ENCODE assay signal across 12 cellular contexts in genomic region chr1:52629021-52629643, GRCh38. TPM values are rescaled to one million over a fixed set of nuclear protein-coding genes. Genes with fewer than 3 reads are reported as not detected.
DNase-seq lines count a peak whose midpoint lies in the region; TF ChIP-seq lines count a peak whose summit lies in the region.
"Had no signal": no experiment of that assay in that cellular context is flagged by ENCODE, and none has a peak within 500 bp of the region (broad histone marks: within the 10 kb centered on the region; RNA-seq: fewer than 3 reads in every experiment).

No MANE protein-coding gene starts in this region.

- CTCF ChIA-PET in activated CD4-positive, alpha-beta memory T cell treated with anti-CD3 and anti-CD28 coated beads for 36 hours (lab: Charles Lee): no interaction called here

- H3K18ac ChIP-seq in mesendoderm (ENCODE audit: low read length): no peak overlapping the region

- H3K79me2 ChIP-seq in mesendoderm (ENCODE audit: control insufficient read depth, insufficient read depth, low read length): no peaks in the 10 kb centered on the region

- no peaks in the 10 kb centered on the region for H3K79me1 ChIP-seq in mesendoderm (ENCODE audit: low read length)

- no peaks in the 10 kb centered on the region for H3K36me3 ChIP-seq in mesendoderm (ENCODE audit: control insufficient read depth, insufficient read depth, low read length)
- H3K36me3 ChIP-seq: gastroesophageal sphincter had no signal

- peaks cover 9% of the 10 kb centered on the region for H3K27me3 ChIP-seq in mesendoderm (ENCODE audit: insufficient read depth, low read length, poor library complexity)

- peak overlapping the region; percentile 82 for H3K27ac Mint-ChIP-seq in type B pancreatic cell
- H3K27ac Mint-ChIP-seq in activated CD4-positive, alpha-beta memory T cell treated with anti-CD3 and anti-CD28 coated beads for 36 hours: no peak overlapping the region

- H4K8ac ChIP-seq in mesendoderm (ENCODE audit: low read depth, low read length): no peak overlapping the region

- H2AK5ac ChIP-seq in mesendoderm (ENCODE audit: low read length): no peak overlapping the region

- no peaks in the 10 kb centered on the region for H3K36me3 Mint-ChIP-seq in type B pancreatic cell
- H3K36me3 Mint-ChIP-seq in activated CD4-positive, alpha-beta memory T cell treated with anti-CD3 and anti-CD28 coated beads for 36 hours: peaks cover 2% of the 10 kb centered on the region

- H3K4me2 ChIP-seq in mesendoderm (ENCODE audit: low read length): no peak overlapping the region
- H3K4me2 ChIP-seq: KMS-11 had no signal

- no peak overlapping the region for H2BK5ac ChIP-seq in mesendoderm (ENCODE audit: low read length)

- DNase-seq in NCI-H510A treated with DMSO at 0.1 percent for 48 hours (lab: John Stamatoyannopoulos, UW) (peak; percentile 7), NCI-H510A (lab: John Stamatoyannopoulos, UW) (no peak), astrocyte of the hippocampus (ENCODE audit: low read depth, low spot score) (peak; percentile 18), mesendoderm (peak; percentile 28), type B pancreatic cell (ENCODE audit: extremely low spot score, unreplicated experiment) (peak; percentile 74), NCI-H446 treated with DMSO at 0.1 percent for 48 hours (lab: John Stamatoyannopoulos, UW) (no peak)
- DNase-seq in stimulated activated CD4-positive, alpha-beta T cell treated with anti-CD3 and anti-CD28 coated beads, Interleukin-15, amount 100 ng/mL, for 24 hours: no peak
- DNase-seq in activated CD4-positive, alpha-beta memory T cell treated with anti-CD3 and anti-CD28 coated beads for 36 hours: no peak
- DNase-seq: NCI-H345 had no signal

- TF ChIP-seq CTCF in type B pancreatic cell (conservative IDR thresholded peaks at IDR 0.05): no peak

- no peak overlapping the region for H3K4ac ChIP-seq in mesendoderm (ENCODE audit: low read depth, low read length)

- H3K4me3 Mint-ChIP-seq in type B pancreatic cell: peak overlapping the region; percentile 67
- no peak overlapping the region for H3K4me3 Mint-ChIP-seq in activated CD4-positive, alpha-beta memory T cell treated with anti-CD3 and anti-CD28 coated beads for 36 hours

- no peak overlapping the region for H4K5ac ChIP-seq in mesendoderm (ENCODE audit: low read length)

- WGBS in mesendoderm (ENCODE audit: extremely low coverage, insufficient coverage, low lambda C conversion rate): no CpG with 5 or more reads among the region's 12 CpGs

- H3K9me3 Mint-ChIP-seq in type B pancreatic cell: no peaks in the 10 kb centered on the region
- no peaks in the 10 kb centered on the region for H3K9me3 Mint-ChIP-seq in activated CD4-positive, alpha-beta memory T cell treated with anti-CD3 and anti-CD28 coated beads for 36 hours

- H3K4me1 Mint-ChIP-seq in type B pancreatic cell (ENCODE audit: unreplicated experiment): peaks cover 11% of the 10 kb centered on the region
- H3K4me1 Mint-ChIP-seq in activated CD4-positive, alpha-beta memory T cell treated with anti-CD3 and anti-CD28 coated beads for 36 hours (ENCODE audit: low read depth): peaks cover 37% of the 10 kb centered on the region

- intact Hi-C loops in activated CD4-positive, alpha-beta memory T cell treated with anti-CD3 and anti-CD28 coated beads for 36 hours (cut with micrococcal nuclease): no loop called here

- no peak overlapping the region for H3K27ac ChIP-seq in mesendoderm (ENCODE audit: low read depth, low read length)
- H3K27ac ChIP-seq: gastroesophageal sphincter, KMS-11 had no signal

- POLR2A ChIA-PET in activated CD4-positive, alpha-beta memory T cell treated with anti-CD3 and anti-CD28 coated beads for 36 hours (lab: Charles Lee): no interaction called here

- no peak overlapping the region for H3K9ac ChIP-seq in mesendoderm (ENCODE audit: low read length)
- H3K9ac ChIP-seq: KMS-11 had no signal

- no peak overlapping the region for H2BK120ac ChIP-seq in mesendoderm (ENCODE audit: low read depth, low read length)

- H3K27me3 Mint-ChIP-seq in type B pancreatic cell: peaks cover 21% of the 10 kb centered on the region
- no peaks in the 10 kb centered on the region for H3K27me3 Mint-ChIP-seq in activated CD4-positive, alpha-beta memory T cell treated with anti-CD3 and anti-CD28 coated beads for 36 hours

- no peak overlapping the region for H3K4me3 ChIP-seq in mesendoderm (ENCODE audit: low read length)
- H3K4me3 ChIP-seq: gastroesophageal sphincter had no signal

- H2BK15ac ChIP-seq in mesendoderm (replicated peaks; ENCODE audit: low read depth): no peak overlapping the region

- peaks cover 6% of the 10 kb centered on the region for H3K4me1 ChIP-seq in mesendoderm (ENCODE audit: control insufficient read depth, low read depth, low read length)

- no peak overlapping the region for H3K56ac ChIP-seq in mesendoderm (ENCODE audit: low read length)

- no peak overlapping the region for H3K23ac ChIP-seq in mesendoderm (ENCODE audit: low read length)

RNA-seq across cellular contexts. Expression of gene SHISAL2A, which starts 3.8 kb away (rescaled TPM):
- polyA plus RNA-seq in mesendoderm (2013, experiment 1 of 2): 0.90 TPM
- polyA plus RNA-seq in mesendoderm (2013, experiment 2 of 2): 0.87 TPM
- total RNA-seq in type B pancreatic cell (ENCODE audit: low replicate concordance): not detected in 2 replicates
- 10 to 100 TPM in 1 of 2 experiments, 1 to 10 TPM in 1; 9.9 to 11.0 TPM for total RNA-seq in activated CD4-positive, alpha-beta memory T cell treated with anti-CD3 and anti-CD28 coated beads for 36 hours
- total RNA-seq: gastroesophageal sphincter, temporal lobe had no signal

RNA-seq across cellular contexts. Expression of gene GPX7, which starts 27.0 kb away (rescaled TPM):
- 12.5 TPM for polyA plus RNA-seq in mesendoderm (2013, experiment 1 of 2)
- 13.3 TPM for polyA plus RNA-seq in mesendoderm (2013, experiment 2 of 2)
- total RNA-seq in type B pancreatic cell (ENCODE audit: low replicate concordance): 20.4 and 35.4 TPM in 2 replicates
- total RNA-seq in activated CD4-positive, alpha-beta memory T cell treated with anti-CD3 and anti-CD28 coated beads for 36 hours: 10 to 100 TPM; 19.9 to 20.6 TPM

Comparison
In these comparisons a context has a peak if more than half of its experiments do, and no peak if none do; other contexts are left out.
1. DNase-seq: peak in NCI-H510A treated with DMSO at 0.1 percent for 48 hours (single experiment), astrocyte of the hippocampus (single experiment), mesendoderm (single experiment) and type B pancreatic cell (single experiment); none in NCI-H510A (single experiment), stimulated activated CD4-positive, alpha-beta T cell treated with anti-CD3 and anti-CD28 coated beads, Interleukin-15, amount 100 ng/mL, for 24 hours (single experiment), activated CD4-positive, alpha-beta memory T cell treated with anti-CD3 and anti-CD28 coated beads for 36 hours (single experiment) and NCI-H446 treated with DMSO at 0.1 percent for 48 hours (single experiment).